ENCODE assay signal across 22 cellular contexts in the genomic region with DNA sequence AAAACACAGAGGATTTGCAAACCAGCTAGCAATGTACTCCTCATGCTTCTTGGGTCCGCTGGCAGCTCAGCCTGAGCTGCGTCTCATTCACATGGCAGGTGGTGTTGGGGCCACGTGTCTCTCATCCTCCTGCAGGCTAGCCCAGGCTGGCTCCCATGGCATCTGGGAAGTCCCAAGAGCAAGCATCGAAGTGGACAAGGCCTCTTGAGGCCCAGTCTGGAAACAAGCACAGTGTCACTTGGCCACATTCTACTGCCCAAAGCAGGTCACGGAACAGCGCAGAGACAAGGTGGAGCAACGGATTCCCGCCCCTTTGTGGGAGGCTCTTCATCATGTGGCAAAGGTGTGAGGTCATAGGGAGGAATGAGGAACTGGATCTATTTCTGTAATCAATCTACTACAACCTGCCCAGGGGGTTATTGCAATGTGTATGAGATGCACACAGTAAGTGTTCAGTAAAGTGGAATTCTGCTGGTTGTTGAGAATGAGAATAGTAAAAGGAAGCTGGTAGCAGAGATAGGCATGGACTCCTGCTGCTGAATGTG.
"Had no signal": no experiment of that assay in that cellular context is flagged by ENCODE, and none has a peak within 500 bp of the region (broad histone marks: within the 10 kb centered on the region; RNA-seq: fewer than 3 reads in every experiment).

No MANE protein-coding gene starts in this region.

- DNase-seq: activated B cell treated with CpG ODN at 0.5 μM for 24 hours; activated CD4-positive, alpha-beta memory T cell treated with anti-CD3 and anti-CD28 coated beads for 36 hours; activated CD4-positive, alpha-beta T cell treated with anti-CD3 and anti-CD28 coated beads for 4 hours; activated CD8-positive, alpha-beta memory T cell treated with anti-CD3 and anti-CD28 coated beads, Interleukin-2, amount 10 ng/mL, durations not matched to agents 7 days and 5 days; activated naive CD4-positive, alpha-beta T cell; activated naive CD8-positive, alpha-beta T cell treated with anti-CD3 and anti-CD28 coated beads for 36 hours; amygdala; effector memory CD8-positive, alpha-beta T cell; immature natural killer cell; kidney glomerular epithelial cell; mesenchymal stem cell; mucosa of descending colon; naive thymus-derived CD4-positive, alpha-beta T cell; sigmoid colon; stimulated activated CD4-positive, alpha-beta T cell treated with anti-CD3 and anti-CD28 coated beads, Interleukin-4, amount 100 ng/mL, for 24 hours; stomach; testis; upper lobe of left lung had no signal

- H3K9ac ChIP-seq: parathyroid adenoma had no signal

- H2AFZ ChIP-seq: parathyroid adenoma had no signal

- H3K4me3 ChIP-seq: mucosa of descending colon, sigmoid colon, stomach, testis, upper lobe of left lung had no signal

- H3K4me1 ChIP-seq: parathyroid adenoma had no signal

- ATAC-seq: activated CD8-positive, alpha-beta memory T cell treated with anti-CD3 and anti-CD28 coated beads, Interleukin-2, amount 10 ng/mL, durations not matched to agents 7 days and 5 days; activated T-helper 17 cell treated with anti-CD3 and anti-CD28 coated beads, Interleukin-2, amount 50 U/mL, for 72 hours; effector memory CD8-positive, alpha-beta T cell; mucosa of descending colon; naive thymus-derived CD4-positive, alpha-beta T cell; stimulated activated effector memory CD8-positive, alpha-beta T cell treated with anti-CD3 and anti-CD28 coated beads, Interleukin-12 subunit alpha, Interleukin-12 subunit beta, amount 100 ng/mL, for 72 hours had no signal

- H3K36me3 ChIP-seq: neutrophil, sigmoid colon, stomach, upper lobe of left lung had no signal

- H3K9me3 ChIP-seq: mucosa of descending colon, neutrophil, sigmoid colon, stomach, testis, upper lobe of left lung had no signal

- H3K27me3 ChIP-seq: testis had no signal

- H3K27ac ChIP-seq: neutrophil, parathyroid adenoma, sigmoid colon, stomach, testis, upper lobe of left lung had no signal
